17 cellular contexts compared by ENCODE assay signal in genomic region chr12:116138781-116139180, GRCh38.
DNase-seq lines count a peak whose midpoint lies in the region; ATAC-seq and TF ChIP-seq lines count a peak whose summit lies in the region.
"Had no signal": no experiment of that assay in that cellular context is flagged by ENCODE, and none has a peak within 500 bp of the region (broad histone marks: within the 10 kb centered on the region; RNA-seq: fewer than 3 reads in every experiment).

No MANE protein-coding gene starts in this region.

- H3K4me3 Mint-ChIP-seq in stimulated activated naive CD8-positive, alpha-beta T cell treated with anti-CD3 and anti-CD28 coated beads, Interleukin-15, Interleukin-2, amounts not matched to agents 100 ng/mL and 50 ng/mL, for 24 hours: no peak overlapping the region
- peak overlapping the region in 1 of 2 donors; percentile 4 for H3K4me3 Mint-ChIP-seq in stimulated activated naive CD8-positive, alpha-beta T cell treated with anti-CD3 and anti-CD28 coated beads, Interleukin-15, amount 100 ng/mL, for 72 hours

- no peaks in the 10 kb centered on the region for H3K27me3 Mint-ChIP-seq in stimulated activated naive CD8-positive, alpha-beta T cell treated with anti-CD3 and anti-CD28 coated beads, Interleukin-15, Interleukin-2, amounts not matched to agents 100 ng/mL and 50 ng/mL, for 24 hours
- no peaks in the 10 kb centered on the region for H3K27me3 Mint-ChIP-seq in stimulated activated naive CD8-positive, alpha-beta T cell treated with anti-CD3 and anti-CD28 coated beads, Interleukin-15, amount 100 ng/mL, for 72 hours

- H3K4me1 ChIP-seq in SJCRH30 (peaks cover 52% of the 10 kb centered on the region), urinary bladder (ENCODE audit: insufficient read depth) (peaks cover 2% of the 10 kb centered on the region)

- DNase-seq in stimulated activated naive CD8-positive, alpha-beta T cell treated with anti-CD3 and anti-CD28 coated beads, Interleukin-15, amount 100 ng/mL, for 72 hours: no peak
- DNase-seq in SJCRH30: no peak
- DNase-seq in kidney epithelial cell (ENCODE audit: low read depth): peak; percentile 41
- DNase-seq in foreskin fibroblast: no peak
- DNase-seq in NK-92 treated with Interleukin-12 subunit alpha and Interleukin-12 subunit beta, amount 100 ng/mL, for 24 hours (lab: John Stamatoyannopoulos, UW): no peak
- DNase-seq: activated CD8-positive, alpha-beta memory T cell treated with anti-CD3 and anti-CD28 coated beads for 24 hours; aorta; COR-L47; foreskin keratinocyte; Kasumi-1; left lung; NCI-H1417 had no signal

- H3K36me3 ChIP-seq in SJCRH30 (no peaks in the 10 kb centered on the region), kidney epithelial cell (ENCODE audit: control insufficient read depth, insufficient read depth, low read length) (peaks cover 1% of the 10 kb centered on the region), urinary bladder (ENCODE audit: insufficient read depth) (no peaks in the 10 kb centered on the region)
- H3K36me3 ChIP-seq: left lung, thoracic aorta had no signal

- H3K4me3 ChIP-seq in SJCRH30 (no peak overlapping the region), kidney epithelial cell (ENCODE audit: low read depth, low read length) (no peak overlapping the region), urinary bladder (ENCODE audit: low read depth, low read length) (no peak overlapping the region), foreskin fibroblast (ENCODE audit: low read depth in 1 of 2, low read length in 2 of 2) (no peak overlapping the region)
- H3K4me3 ChIP-seq: left lung, thoracic aorta had no signal

- H3K27me3 ChIP-seq in SJCRH30 (no peaks in the 10 kb centered on the region), kidney epithelial cell (ENCODE audit: control insufficient read depth, insufficient read depth, low read length) (no peaks in the 10 kb centered on the region)
- H3K27me3 ChIP-seq: foreskin keratinocyte, left lung had no signal

- no peaks in the 10 kb centered on the region for H3K36me3 Mint-ChIP-seq in stimulated activated naive CD8-positive, alpha-beta T cell treated with anti-CD3 and anti-CD28 coated beads, Interleukin-15, Interleukin-2, amounts not matched to agents 100 ng/mL and 50 ng/mL, for 24 hours (ENCODE audit: low read depth)

- no peaks in the 10 kb centered on the region for H3K9me3 Mint-ChIP-seq in stimulated activated naive CD8-positive, alpha-beta T cell treated with anti-CD3 and anti-CD28 coated beads, Interleukin-15, Interleukin-2, amounts not matched to agents 100 ng/mL and 50 ng/mL, for 24 hours
- H3K9me3 Mint-ChIP-seq in stimulated activated naive CD8-positive, alpha-beta T cell treated with anti-CD3 and anti-CD28 coated beads, Interleukin-15, amount 100 ng/mL, for 72 hours: no peaks in the 10 kb centered on the region

- H3K27ac ChIP-seq in SJCRH30 (peak overlapping the region; percentile 48), urinary bladder (ENCODE audit: low read depth) (peak overlapping the region; percentile 23)
- H3K27ac ChIP-seq: foreskin keratinocyte, left lung, parathyroid adenoma, thoracic aorta had no signal

- H3K4me1 Mint-ChIP-seq in stimulated activated naive CD8-positive, alpha-beta T cell treated with anti-CD3 and anti-CD28 coated beads, Interleukin-15, Interleukin-2, amounts not matched to agents 100 ng/mL and 50 ng/mL, for 24 hours (ENCODE audit: low read depth): peaks cover 81% of the 10 kb centered on the region
- peaks cover 79% of the 10 kb centered on the region for H3K4me1 Mint-ChIP-seq in stimulated activated naive CD8-positive, alpha-beta T cell treated with anti-CD3 and anti-CD28 coated beads, Interleukin-15, amount 100 ng/mL, for 72 hours

- H3K9me3 ChIP-seq in SJCRH30 (replicated peaks): no peaks in the 10 kb centered on the region
- H3K9me3 ChIP-seq: left lung, thoracic aorta had no signal

- no peak for ATAC-seq in stimulated activated naive CD8-positive, alpha-beta T cell treated with anti-CD3 and anti-CD28 coated beads, Interleukin-15, amount 100 ng/mL, for 72 hours
- ATAC-seq in HG02623 (IDR thresholded peaks at IDR 0.05; ENCODE audit: unreplicated experiment): no peak
- ATAC-seq: foreskin keratinocyte, left lung had no signal

- no peak for TF ChIP-seq CTCF in kidney epithelial cell (IDR thresholded peaks at IDR 0.05; ENCODE audit: insufficient read depth, low read length, poor library complexity, severe bottlenecking)
- TF ChIP-seq CTCF in foreskin fibroblast (IDR thresholded peaks at IDR 0.05; ENCODE audit: low read depth, low read length): no peak

- H3K27ac Mint-ChIP-seq in stimulated activated naive CD8-positive, alpha-beta T cell treated with anti-CD3 and anti-CD28 coated beads, Interleukin-15, Interleukin-2, amounts not matched to agents 100 ng/mL and 50 ng/mL, for 24 hours: peak overlapping the region; percentile 71
- peak overlapping the region in 1 of 2 donors; percentile 38 for H3K27ac Mint-ChIP-seq in stimulated activated naive CD8-positive, alpha-beta T cell treated with anti-CD3 and anti-CD28 coated beads, Interleukin-15, amount 100 ng/mL, for 72 hours
